In genomic region chr20:5364997-5365597, GRCh38 we compare ENCODE assay signal across 2 cellular contexts.
TF ChIP-seq lines count a peak whose summit lies in the region.

No MANE protein-coding gene starts in this region.

TF ChIP-seq in A549, 52 proteins besides CTCF, POLR2A, EP300 and RAD21:
- TF ChIP-seq HES2 (IDR thresholded peaks at IDR 0.05) (no peak), FOSL2 (IDR thresholded peaks at IDR 0.05) (peak; percentile 71), FOSL2 (CRISPR knock-in tag; IDR thresholded peaks at IDR 0.05) (peak; percentile 75), JUNB (IDR thresholded peaks at IDR 0.05) (peak; percentile 49)
TF ChIP-seq in A549: peak in this region for 2.

TF ChIP-seq in HCT116, 20 proteins besides CTCF, POLR2A, EP300 and RAD21:
- no peak for TF ChIP-seq ZBTB33 (IDR thresholded peaks at IDR 0.05; ENCODE audit: extremely low read depth, insufficient replicate concordance, low read length)
- peak; percentile 37 for TF ChIP-seq JUND (IDR thresholded peaks at IDR 0.05)
- TF ChIP-seq EZH2phosphoT487 (IDR thresholded peaks at IDR 0.05; ENCODE audit: borderline replicate concordance): no peak
- no peak for TF ChIP-seq MAX (IDR thresholded peaks at IDR 0.05)
- no peak for TF ChIP-seq ZNF274 (IDR thresholded peaks at IDR 0.05; ENCODE audit: low read depth, low read length)
- TF ChIP-seq CEBPB (IDR thresholded peaks at IDR 0.05; ENCODE audit: low read depth): no peak
- peak; percentile 35; the same call in 1 of the 2 replicates for TF ChIP-seq FOSL1 (IDR thresholded peaks at IDR 0.05; ENCODE audit: low read depth)
- no peak for TF ChIP-seq EGR1 (IDR thresholded peaks at IDR 0.05; ENCODE audit: low read depth)
- peak; percentile 82; the same call in 1 of the 2 replicates for TF ChIP-seq CBX3 (IDR thresholded peaks at IDR 0.05; ENCODE audit: low read depth)
- TF ChIP-seq SIN3A (IDR thresholded peaks at IDR 0.05; ENCODE audit: low read depth): no peak
- no peak for TF ChIP-seq EZH2 (IDR thresholded peaks at IDR 0.05)
- no peak for TF ChIP-seq SRF (IDR thresholded peaks at IDR 0.05; ENCODE audit: low read depth)
- TF ChIP-seq REST (IDR thresholded peaks at IDR 0.05; ENCODE audit: low read depth): no peak
- no peak for TF ChIP-seq ATF3 (IDR thresholded peaks at IDR 0.05)
- no peak for TF ChIP-seq ZFX (IDR thresholded peaks at IDR 0.05)
- no peak for TF ChIP-seq SP1 (IDR thresholded peaks at IDR 0.05; ENCODE audit: low read depth)
- TF ChIP-seq YY1 (IDR thresholded peaks at IDR 0.05; ENCODE audit: extremely low read depth, insufficient replicate concordance, low read depth, low read length): no peak
- no peak for TF ChIP-seq TCF7L2 (IDR thresholded peaks at IDR 0.05; ENCODE audit: borderline replicate concordance, extremely low read depth, insufficient read depth, insufficient read length)
- no peak for TF ChIP-seq POLR2AphosphoS5 (IDR thresholded peaks at IDR 0.05; ENCODE audit: low read depth, low read length)
- no peak for TF ChIP-seq ELF1 (IDR thresholded peaks at IDR 0.05; ENCODE audit: borderline replicate concordance, low read depth)
